ENCODE assay signal across 22 cellular contexts in genomic region chr19:30089086-30089665, GRCh38.
"Had no signal": no experiment of that assay in that cellular context is flagged by ENCODE, and none has a peak within 500 bp of the region (broad histone marks: within the 10 kb centered on the region; RNA-seq: fewer than 3 reads in every experiment).

No MANE protein-coding gene starts in this region.

- DNase-seq: effector memory CD8-positive, alpha-beta T cell; esophagus squamous epithelium; foreskin fibroblast; left colon; mammary epithelial cell; naive thymus-derived CD4-positive, alpha-beta T cell; nephron progenitor cell; ovary; stimulated activated CD4-positive, alpha-beta T cell treated with anti-CD3 and anti-CD28 coated beads, Interleukin-4, amount 100 ng/mL, for 24 hours; tibial artery; upper lobe of left lung had no signal

- H3K27ac Mint-ChIP-seq: dendritic cell treated with granulocyte-macrophage colony-stimulating factor and Interleukin-4, amounts not matched to agents 40 ng/mL and 50 ng/mL, for 4 days; effector memory CD8-positive, alpha-beta T cell; naive thymus-derived CD4-positive, alpha-beta T cell; progenitor cell of endocrine pancreas; stimulated activated memory B cell treated with anti-CD40 and anti-IgM and Interleukin-4, amounts not matched to agents 10 μg/mL and 1 μg/mL and 100 μg/mL, for 72 hours; stimulated activated naive CD8-positive, alpha-beta T cell treated with anti-CD3 and anti-CD28 coated beads, Interleukin-15, Interleukin-2, amounts not matched to agents 100 ng/mL and 50 ng/mL, for 24 hours had no signal

- H3K4me1 Mint-ChIP-seq: stimulated activated memory B cell treated with anti-CD40 and anti-IgM and Interleukin-4, amounts not matched to agents 10 μg/mL and 1 μg/mL and 100 μg/mL, for 72 hours had no signal

- ATAC-seq: effector memory CD8-positive, alpha-beta T cell; gastroesophageal sphincter; left colon; naive thymus-derived CD4-positive, alpha-beta T cell; right cardiac atrium; stimulated activated memory B cell treated with anti-CD40 and anti-IgM and Interleukin-4, amounts not matched to agents 10 μg/mL and 1 μg/mL and 100 μg/mL, for 72 hours had no signal

- H3K27ac ChIP-seq: epithelial cell of prostate, esophagus squamous epithelium, gastroesophageal sphincter, hepatocyte, neutrophil, ovary, tibial artery, upper lobe of left lung, vagina had no signal

- H3K4me1 ChIP-seq: esophagus squamous epithelium, gastroesophageal sphincter, tibial artery, upper lobe of left lung, vagina had no signal

- H3K4me3 Mint-ChIP-seq: dendritic cell treated with granulocyte-macrophage colony-stimulating factor and Interleukin-4, amounts not matched to agents 40 ng/mL and 50 ng/mL, for 4 days; effector memory CD8-positive, alpha-beta T cell; naive thymus-derived CD4-positive, alpha-beta T cell; nephron progenitor cell; stimulated activated memory B cell treated with anti-CD40 and anti-IgM and Interleukin-4, amounts not matched to agents 10 μg/mL and 1 μg/mL and 100 μg/mL, for 72 hours; stimulated activated naive CD8-positive, alpha-beta T cell treated with anti-CD3 and anti-CD28 coated beads, Interleukin-15, Interleukin-2, amounts not matched to agents 100 ng/mL and 50 ng/mL, for 24 hours had no signal

- H3K27me3 ChIP-seq: hepatocyte, neutrophil, ovary, upper lobe of left lung, vagina had no signal

- H3K9me3 Mint-ChIP-seq: dendritic cell treated with granulocyte-macrophage colony-stimulating factor and Interleukin-4, amounts not matched to agents 40 ng/mL and 50 ng/mL, for 4 days; effector memory CD8-positive, alpha-beta T cell; naive thymus-derived CD4-positive, alpha-beta T cell; nephron progenitor cell; stimulated activated memory B cell treated with anti-CD40 and anti-IgM and Interleukin-4, amounts not matched to agents 10 μg/mL and 1 μg/mL and 100 μg/mL, for 72 hours; stimulated activated naive CD8-positive, alpha-beta T cell treated with anti-CD3 and anti-CD28 coated beads, Interleukin-15, Interleukin-2, amounts not matched to agents 100 ng/mL and 50 ng/mL, for 24 hours had no signal

- H3K36me3 Mint-ChIP-seq: naive thymus-derived CD4-positive, alpha-beta T cell; stimulated activated memory B cell treated with anti-CD40 and anti-IgM and Interleukin-4, amounts not matched to agents 10 μg/mL and 1 μg/mL and 100 μg/mL, for 72 hours had no signal

- H3K4me3 ChIP-seq: esophagus squamous epithelium, gastroesophageal sphincter, hepatocyte, ovary, smooth muscle cell, tibial artery, upper lobe of left lung, vagina had no signal

- H3K27me3 Mint-ChIP-seq: dendritic cell treated with granulocyte-macrophage colony-stimulating factor and Interleukin-4, amounts not matched to agents 40 ng/mL and 50 ng/mL, for 4 days; stimulated activated naive CD8-positive, alpha-beta T cell treated with anti-CD3 and anti-CD28 coated beads, Interleukin-15, Interleukin-2, amounts not matched to agents 100 ng/mL and 50 ng/mL, for 24 hours had no signal

- H3K9me3 ChIP-seq: esophagus squamous epithelium, gastroesophageal sphincter, neutrophil, ovary, tibial artery, upper lobe of left lung, vagina had no signal

- H3K36me3 ChIP-seq: esophagus squamous epithelium, gastroesophageal sphincter, neutrophil, ovary, tibial artery, upper lobe of left lung, vagina had no signal
